ENCODE assay signal across 8 cellular contexts in the genomic region with DNA sequence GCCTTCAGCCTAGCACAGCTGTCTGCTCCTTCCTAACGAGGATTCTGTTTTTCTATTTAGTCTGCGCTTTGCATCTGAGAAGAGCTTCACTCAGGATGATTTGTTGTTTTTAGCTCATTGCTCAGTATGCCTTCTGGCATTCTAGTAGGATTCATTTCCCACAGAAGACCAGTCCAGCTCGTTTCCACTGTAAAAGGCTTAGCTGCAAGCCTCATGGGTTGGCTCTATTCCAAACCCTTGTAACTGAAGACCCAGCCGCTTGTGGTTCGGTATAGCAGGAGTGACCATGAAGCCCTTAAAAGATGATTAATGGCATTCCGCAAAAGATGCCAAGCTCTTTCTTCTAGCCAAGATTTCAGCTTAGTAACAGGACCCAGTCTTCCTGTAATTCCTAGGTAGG. TPM values are rescaled to one million over a fixed set of nuclear protein-coding genes. Genes with fewer than 3 reads are reported as not detected.
DNase-seq lines count a peak whose midpoint lies in the region; ATAC-seq and TF ChIP-seq lines count a peak whose summit lies in the region.

No MANE protein-coding gene starts in this region.

- no peak overlapping the region for H3K27ac Mint-ChIP-seq in natural killer cell

- CTCF ChIA-PET in GM10248 (lab: Yijun Ruan, JAX): interaction anchor here (1.0 to 2.3 kb wide), 3 partner anchors 9 to 14 kb away, joined by 3 to 5 read pairs (median 5); no protein-coding TSS in a partner anchor

- no peaks in the 10 kb centered on the region for H3K9me3 Mint-ChIP-seq in natural killer cell

- in situ Hi-C loops in ACHN (cut with HindIII; ENCODE audit: low pct_ligation_motif_present, low pct_unique_long_range_greater_than_20kb, low sequenced_read_pairs): no loop called here

- intact Hi-C loops in left cardiac atrium (cut with DNase I): no loop called here
- intact Hi-C loops in natural killer cell (cut with micrococcal nuclease): no loop called here

- no peaks in the 10 kb centered on the region for H3K36me3 Mint-ChIP-seq in natural killer cell

- POLR2A ChIA-PET in GM10248 (lab: Yijun Ruan, JAX): no interaction called here

- peak; percentile 61 to 90 for ATAC-seq in left cardiac atrium
- ATAC-seq in natural killer cell: no peak
- ATAC-seq in GM21390 (IDR thresholded peaks at IDR 0.05; ENCODE audit: unreplicated experiment): no peak

- H3K4me3 Mint-ChIP-seq in natural killer cell: no peak overlapping the region

- H3K4me1 Mint-ChIP-seq in natural killer cell: no peaks in the 10 kb centered on the region

- H3K27me3 Mint-ChIP-seq in natural killer cell (ENCODE audit: low read depth in 2 of 2): peaks cover 10 to 30% of the 10 kb centered on the region in 2 donors

- TF ChIP-seq CTCF in natural killer cell (IDR thresholded peaks at IDR 0.05) (no peak), GM10248 (IDR thresholded peaks at IDR 0.05; ENCODE audit: control extremely low read depth, extremely low read depth, low read depth, missing control alignments) (no peak)

- peak; percentile 90 for DNase-seq in ACHN
- peak; percentile 95 for DNase-seq in LoVo (ENCODE audit: low spot score)
- DNase-seq in SW480 (ENCODE audit: low spot score): peak; percentile 51
- DNase-seq in left cardiac atrium: no peak
- DNase-seq in natural killer cell: no peak
- no peak for DNase-seq in SKM-1 (lab: John Stamatoyannopoulos, UW; ENCODE audit: unreplicated experiment)
- DNase-seq in GM10248 (ENCODE audit: extremely low spot score): no peak

RNA-seq across cellular contexts. Expression of gene ADGRF1, which starts 7.2 kb away (rescaled TPM):
- total RNA-seq in left cardiac atrium (not detected), natural killer cell (not detected)

Comparison
In these comparisons a context has a peak if more than half of its experiments do, and no peak if none do; other contexts are left out.
1. DNase-seq: peak in ACHN (single experiment), LoVo (single experiment) and SW480 (single experiment); none in left cardiac atrium (single experiment), natural killer cell (single experiment), SKM-1 (single experiment) and GM10248 (single experiment).
2. ATAC-seq: peak in left cardiac atrium (2 of 2); none in natural killer cell (0 of 3) and GM21390 (single experiment).